ENCODE assay signal across 1 cellular context in the genomic region with DNA sequence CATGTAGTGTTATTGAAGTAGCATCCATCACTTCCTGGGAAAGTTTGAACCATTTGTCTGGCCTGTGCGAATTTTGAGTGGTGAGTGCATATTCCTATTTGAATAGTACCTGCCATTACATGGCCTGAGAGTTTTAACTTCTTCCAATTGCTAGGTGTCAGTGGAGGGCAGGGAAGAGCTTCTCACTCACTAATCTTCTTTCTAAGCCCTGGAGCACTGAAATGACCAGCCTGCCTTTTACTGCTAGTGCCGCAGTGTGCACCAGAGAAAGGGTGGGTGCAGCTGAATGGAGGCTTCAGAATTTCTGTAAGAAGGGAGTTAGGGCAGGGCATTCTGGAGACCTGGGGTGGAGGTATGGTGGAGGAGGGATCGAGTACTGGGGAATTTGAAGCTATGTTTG.
TF ChIP-seq lines count a peak whose summit lies in the region.

No MANE protein-coding gene starts in this region.

TF ChIP-seq in IMR-90, 13 proteins besides CTCF, POLR2A, EP300 and RAD21:
- TF ChIP-seq NFE2L2 (IDR thresholded peaks at IDR 0.05; ENCODE audit: low read depth, low read length) (no peak), SMC3 (IDR thresholded peaks at IDR 0.05; ENCODE audit: low read depth, low read length) (no peak), RFX5 (IDR thresholded peaks at IDR 0.05; ENCODE audit: low read depth, low read length) (no peak), MAZ (IDR thresholded peaks at IDR 0.05; ENCODE audit: borderline replicate concordance, low read depth, low read length) (no peak), USF2 (IDR thresholded peaks at IDR 0.05; ENCODE audit: low read depth, low read length) (no peak), ELK1 (IDR thresholded peaks at IDR 0.05; ENCODE audit: borderline replicate concordance, low read depth, low read length) (no peak), MXI1 (IDR thresholded peaks at IDR 0.05; ENCODE audit: borderline replicate concordance, low read depth, low read length) (no peak)
